In the genomic region with DNA sequence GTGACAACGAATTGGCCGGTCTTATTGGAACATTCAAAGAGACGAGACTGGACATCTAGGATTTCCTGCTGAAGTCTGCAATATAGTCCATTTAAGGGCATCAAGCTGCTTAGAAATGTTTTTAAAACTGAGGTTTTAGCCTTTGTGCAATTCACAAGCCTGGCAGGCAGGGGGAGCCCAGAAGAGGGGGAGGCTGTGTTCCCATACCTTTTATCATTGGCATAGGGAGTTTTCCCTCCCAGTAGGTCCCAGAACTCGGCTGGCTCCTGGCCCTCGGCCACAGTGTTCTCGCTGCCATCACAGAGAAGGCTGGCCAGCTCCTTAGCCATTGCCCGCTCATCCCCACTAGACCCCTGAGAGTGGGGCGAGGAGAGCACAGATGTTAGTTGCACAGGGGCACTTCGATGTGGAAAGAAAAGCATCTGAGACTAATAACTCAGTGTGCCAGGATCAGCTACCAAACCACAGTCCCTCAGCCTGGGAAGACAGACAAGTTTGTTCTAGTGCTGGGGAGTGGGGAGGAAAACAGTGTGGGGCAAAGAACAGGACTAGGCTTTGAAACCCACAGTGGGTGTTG, we compare ENCODE assay signal across 9 cellular contexts. TPM values are rescaled to one million over a fixed set of nuclear protein-coding genes. Genes with fewer than 3 reads are reported as not detected.
A peak's percentile ranks its signal among the peaks of the same experiment; 100 is the strongest.
DNase-seq lines count a peak whose midpoint lies in the region; ATAC-seq, FAIRE-seq and TF ChIP-seq lines count a peak whose summit lies in the region.
"Had no signal": no experiment of that assay in that cellular context is flagged by ENCODE, and none has a peak within 500 bp of the region (broad histone marks: within the 10 kb centered on the region; RNA-seq: fewer than 3 reads in every experiment).

No MANE protein-coding gene starts in this region.

- 44 to 45% methylated on average over 9 of the region's 9 CpGs for WGBS in heart right ventricle, 2 donors
- WGBS in small intestine, 3 donors, result 56 to 62% (median 57%) methylated on average over 9 of the region's 9 CpGs

- H3K9me3 Mint-ChIP-seq in activated naive CD4-positive, alpha-beta T cell treated with anti-CD3 and anti-CD28 coated beads, Interleukin-2, amount 50 U/mL, for 72 hours, result no peaks in the 10 kb centered on the region

- TF ChIP-seq CTCF in GM13977 (IDR thresholded peaks at IDR 0.05; ENCODE audit: extremely low read depth, insufficient read depth, missing control alignments) (peak; percentile 69), heart right ventricle (IDR thresholded peaks at IDR 0.05) (peak; percentile 65 to 86 (median 79))

- no peak for FAIRE-seq in small intestine (lab: Jason Lieb, UNC)
- FAIRE-seq: frontal cortex had no signal

- intact Hi-C loops in heart right ventricle (cut with DNase I), result loop anchor here in 9 of 10 donors (1.0 to 10.0 kb wide), 5 partner anchors 101 to 104 kb away; no protein-coding TSS in a partner anchor

- in situ Hi-C loops in GM13977 (cut with MboI; ENCODE audit: low pct_unique_long_range_greater_than_20kb, low sequenced_read_pairs, unreplicated experiment), result loop anchor here (5.0 kb wide), 1 partner anchor 109 kb away; no protein-coding TSS in a partner anchor

- DNase-seq in AML-193 (lab: John Stamatoyannopoulos, UW) (peak; percentile 7 to 45), GM13977 (ENCODE audit: low spot score) (peak; percentile 41), NCI-H748 treated with DMSO at 0.1 percent for 48 hours (lab: John Stamatoyannopoulos, UW) (peak; percentile 3), heart right ventricle (peak; percentile 48 to 55), small intestine (peak; percentile 47), GF-D8 (lab: John Stamatoyannopoulos, UW) (no peak), NCI-H187 (lab: John Stamatoyannopoulos, UW) (no peak)
- DNase-seq in activated naive CD4-positive, alpha-beta T cell treated with anti-CD3 and anti-CD28 coated beads, Interleukin-2, amount 50 U/mL, for 72 hours (ENCODE audit: low spot score in 2 of 2), result peak; percentile 33 to 44

- H3K4me1 ChIP-seq in heart right ventricle (peaks cover 0 to 8% (median 5%) of the 10 kb centered on the region in 9 donors), small intestine (ENCODE audit: control insufficient read depth in 2 of 2, insufficient read depth in 1 of 2, low read depth in 1 of 2, low read length in 1 of 2) (no peaks in the 10 kb centered on the region)

- H3K27me3 ChIP-seq in heart right ventricle (no peaks in the 10 kb centered on the region), small intestine (ENCODE audit: control insufficient read depth in 2 of 2, insufficient read depth in 2 of 2, low read length in 2 of 2) (no peaks in the 10 kb centered on the region)

- H3K36me3 ChIP-seq in heart right ventricle (peaks cover 0 to 100% (median 60%) of the 10 kb centered on the region in 9 donors), small intestine (ENCODE audit: control insufficient read depth in 2 of 2, insufficient read depth in 2 of 2, low read length in 2 of 2) (peaks cover 6 to 16% of the 10 kb centered on the region in 2 donors)

- H3K4me3 ChIP-seq in heart right ventricle (no peak overlapping the region), small intestine (ENCODE audit: low read depth in 1 of 2, low read length in 2 of 2) (no peak overlapping the region)

- ATAC-seq in activated naive CD4-positive, alpha-beta T cell treated with anti-CD3 and anti-CD28 coated beads, Interleukin-2, amount 50 U/mL, for 72 hours, result peak in 1 of 2 donors; percentile 55
- ATAC-seq in heart right ventricle, result peak; percentile 70 to 87 (median 80)

- no peaks in the 10 kb centered on the region for H3K36me3 Mint-ChIP-seq in activated naive CD4-positive, alpha-beta T cell treated with anti-CD3 and anti-CD28 coated beads, Interleukin-2, amount 50 U/mL, for 72 hours

- H3K27ac ChIP-seq in heart right ventricle, result peak overlapping the region in 5 of 10 donors; percentile 10 to 34 (median 17)
- H3K27ac ChIP-seq in small intestine (ENCODE audit: low read depth in 1 of 2, low read length in 1 of 2), result no peak overlapping the region

- H3K27ac Mint-ChIP-seq in activated naive CD4-positive, alpha-beta T cell treated with anti-CD3 and anti-CD28 coated beads, Interleukin-2, amount 50 U/mL, for 72 hours, result no peak overlapping the region

- no peaks in the 10 kb centered on the region for H3K9me3 ChIP-seq in heart right ventricle
- H3K9me3 ChIP-seq in small intestine (ENCODE audit: control insufficient read depth, low read depth), result no peaks in the 10 kb centered on the region

RNA-seq across cellular contexts. Expression of a gene that starts 15.1 kb away (rescaled TPM):
- total RNA-seq in activated naive CD4-positive, alpha-beta T cell treated with anti-CD3 and anti-CD28 coated beads, Interleukin-2, amount 50 U/mL, for 72 hours, result 1 to 10 TPM in 1 of 2 donors, under 1 TPM in 1; 0.23 to 3.1 TPM
- total RNA-seq in heart right ventricle, result 1 to 10 TPM in 9 of 10 donors, under 1 TPM in 1; 1.00 to 2.9 (median 1.7) TPM
- polyA plus RNA-seq in heart right ventricle (1 to 10 TPM; 1.3 to 8.4 TPM), small intestine (10 to 100 TPM; 13.4 to 16.5 (median 16.2) TPM)

RNA-seq across cellular contexts. Expression of a gene that starts 20.8 kb away (rescaled TPM):
- total RNA-seq in activated naive CD4-positive, alpha-beta T cell treated with anti-CD3 and anti-CD28 coated beads, Interleukin-2, amount 50 U/mL, for 72 hours, result 10 to 100 TPM; 35.9 to 50.2 TPM
- total RNA-seq in heart right ventricle, result 10 to 100 TPM; 41.2 to 70.6 (median 52.6) TPM
- polyA plus RNA-seq in heart right ventricle (10 to 100 TPM; 22.9 to 58.0 TPM), small intestine (10 to 100 TPM; 22.4 to 52.4 (median 32.7) TPM)

RNA-seq across cellular contexts. Expression of a gene that starts 31.0 kb away (rescaled TPM):
- total RNA-seq in activated naive CD4-positive, alpha-beta T cell treated with anti-CD3 and anti-CD28 coated beads, Interleukin-2, amount 50 U/mL, for 72 hours, result 1 to 10 TPM; 3.1 to 3.6 TPM
- total RNA-seq in heart right ventricle, result 1 to 10 TPM; 1.1 to 2.6 (median 1.6) TPM
- 1 to 10 TPM; 1.1 to 1.2 TPM for polyA plus RNA-seq in heart right ventricle
- polyA plus RNA-seq in small intestine, result 1 to 10 TPM in 2 of 3 donors, under 1 TPM in 1; 0.22 to 2.7 (median 2.7) TPM

RNA-seq across cellular contexts. Expression of a gene that starts 31.5 kb away (rescaled TPM):
- total RNA-seq in activated naive CD4-positive, alpha-beta T cell treated with anti-CD3 and anti-CD28 coated beads, Interleukin-2, amount 50 U/mL, for 72 hours, result 10 to 100 TPM; 21.3 to 28.5 TPM
- total RNA-seq in heart right ventricle, result 10 to 100 TPM in 2 of 10 donors, 1 to 10 TPM in 8; 5.6 to 15.0 (median 7.9) TPM
- 10 to 100 TPM; 10.9 to 29.4 TPM for polyA plus RNA-seq in heart right ventricle
- polyA plus RNA-seq in small intestine, result 10 to 100 TPM in 1 of 3 donors, 1 to 10 TPM in 2; 2.2 to 16.7 (median 6.5) TPM

RNA-seq across cellular contexts. Expression of a gene that starts 36.5 kb away (rescaled TPM):
- total RNA-seq in activated naive CD4-positive, alpha-beta T cell treated with anti-CD3 and anti-CD28 coated beads, Interleukin-2, amount 50 U/mL, for 72 hours, result 10 to 100 TPM in 1 of 2 donors, 1 to 10 TPM in 1; 7.6 to 14.7 TPM
- total RNA-seq in heart right ventricle, result under 1 TPM in 2 of 10 donors, not detected in 8; 0.81 to 0.95 TPM
- polyA plus RNA-seq in heart right ventricle (under 1 TPM in 1 of 2 donors, not detected in 1; 0.14 TPM), small intestine (1 to 10 TPM in 2 of 3 donors, under 1 TPM in 1; 0.27 to 1.4 (median 1.1) TPM)
- total RNA-seq: frontal cortex had no signal

Comparison
In these comparisons a context has a peak if more than half of its experiments do, and no peak if none do; other contexts are left out.
1. DNase-seq: peak in AML-193 (2 of 2), GM13977 (single experiment), NCI-H748 treated with DMSO at 0.1 percent for 48 hours (single experiment), activated naive CD4-positive, alpha-beta T cell treated with anti-CD3 and anti-CD28 coated beads, Interleukin-2, amount 50 U/mL, for 72 hours (2 of 2), heart right ventricle (2 of 2) and small intestine (single experiment); none in GF-D8 (single experiment) and NCI-H187 (0 of 2).